In the genomic region with DNA sequence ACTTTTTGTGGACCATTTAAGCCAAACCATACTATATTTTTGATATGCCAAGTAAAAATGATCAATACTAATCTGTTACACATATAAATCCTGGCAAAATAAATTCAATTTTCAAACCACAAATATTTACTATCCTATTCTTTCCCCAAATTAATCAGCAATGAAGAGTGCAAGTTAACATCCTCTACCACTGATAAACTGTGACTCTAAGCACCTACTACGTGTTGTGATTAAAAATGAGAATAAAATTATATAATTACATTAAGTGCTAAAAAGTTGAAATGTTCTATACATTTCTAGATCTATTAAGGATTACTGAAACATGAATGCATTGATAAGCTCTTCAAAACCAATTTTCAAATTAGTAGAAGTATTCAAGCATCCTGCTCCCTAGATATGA, we compare ENCODE assay signal across 8 cellular contexts. TPM values are rescaled to one million over a fixed set of nuclear protein-coding genes. Genes with fewer than 3 reads are reported as not detected.
A peak's percentile ranks its signal among the peaks of the same experiment; 100 is the strongest.
DNase-seq lines count a peak whose midpoint lies in the region; ATAC-seq and TF ChIP-seq lines count a peak whose summit lies in the region.

No MANE protein-coding gene starts in this region.

- peaks cover 21% of the 10 kb centered on the region for H3K4me1 Mint-ChIP-seq in activated CD4-positive, alpha-beta T cell treated with anti-CD3 and anti-CD28 coated beads, Interleukin-2, amount 10 ng/mL, durations not matched to agents 24 days and 14 days
- peaks cover 34% of the 10 kb centered on the region for H3K4me1 Mint-ChIP-seq in activated CD8-positive, alpha-beta T cell treated with anti-CD3 and anti-CD28 coated beads, Interleukin-2, amount 10 ng/mL, durations not matched to agents 7 days and 5 days (ENCODE audit: low read depth)

- H3K27ac Mint-ChIP-seq in activated CD4-positive, alpha-beta T cell treated with anti-CD3 and anti-CD28 coated beads, Interleukin-2, amount 10 ng/mL, durations not matched to agents 24 days and 14 days = peak overlapping the region; percentile 63
- H3K27ac Mint-ChIP-seq in activated CD8-positive, alpha-beta T cell treated with anti-CD3 and anti-CD28 coated beads, Interleukin-2, amount 10 ng/mL, durations not matched to agents 7 days and 5 days = peak overlapping the region; percentile 86

- H3K4me3 ChIP-seq in iPS-11a (ENCODE audit: low read depth, low read length) (peak overlapping the region; percentile 67), stomach (peak overlapping the region; percentile 67 to 77 (median 70))

- DNase-seq in activated CD4-positive, alpha-beta T cell treated with anti-CD3 and anti-CD28 coated beads, Interleukin-2, amount 10 ng/mL, durations not matched to agents 24 days and 14 days = no peak
- no peak for DNase-seq in activated CD4-positive, alpha-beta T cell treated with anti-CD3 and anti-CD28 coated beads, Interleukin-2, amount 50 U/mL, for 48 hours
- no peak for DNase-seq in activated CD8-positive, alpha-beta T cell treated with anti-CD3 and anti-CD28 coated beads, Interleukin-2, amount 10 ng/mL, durations not matched to agents 7 days and 5 days
- DNase-seq in stomach = no peak
- no peak for DNase-seq in effector CD4-positive, alpha-beta T cell
- DNase-seq in DMS53 treated with DMSO at 0.1 percent for 48 hours (lab: John Stamatoyannopoulos, UW; ENCODE audit: unreplicated experiment) = no peak
- no peak for DNase-seq in hippocampal formation (lab: John Stamatoyannopoulos, UW)

- peaks cover 0 to 23% (median 4%) of the 10 kb centered on the region in 4 donors for H3K4me1 ChIP-seq in stomach

- no peak for TF ChIP-seq EP300 in stomach (IDR thresholded peaks at IDR 0.05)

- no peaks in the 10 kb centered on the region for H3K9me3 ChIP-seq in stomach

- peaks cover 0 to 4% (median 0%) of the 10 kb centered on the region in 3 donors for H3K27me3 ChIP-seq in stomach

- intact Hi-C loops in activated CD4-positive, alpha-beta T cell treated with anti-CD3 and anti-CD28 coated beads, Interleukin-2, amount 10 ng/mL, durations not matched to agents 24 days and 14 days (cut with micrococcal nuclease) = no loop called here
- intact Hi-C loops in stomach (cut with DNase I; ENCODE audit: low total_unique reads) = no loop called here

- H3K36me3 ChIP-seq in stomach = no peaks in the 10 kb centered on the region

- H3K27me3 Mint-ChIP-seq in activated CD4-positive, alpha-beta T cell treated with anti-CD3 and anti-CD28 coated beads, Interleukin-2, amount 10 ng/mL, durations not matched to agents 24 days and 14 days = no peaks in the 10 kb centered on the region
- no peaks in the 10 kb centered on the region for H3K27me3 Mint-ChIP-seq in activated CD8-positive, alpha-beta T cell treated with anti-CD3 and anti-CD28 coated beads, Interleukin-2, amount 10 ng/mL, durations not matched to agents 7 days and 5 days (ENCODE audit: low read depth)

- peak overlapping the region in 2 of 5 donors; percentile 94 to 99 for H3K27ac ChIP-seq in stomach

- CTCF ChIA-PET in activated CD8-positive, alpha-beta T cell treated with anti-CD3 and anti-CD28 coated beads, Interleukin-2, amount 10 ng/mL, durations not matched to agents 7 days and 5 days (lab: Charles Lee) = interaction anchor here (1.8 kb wide), 1 partner anchor 116 kb away, joined by 8 read pairs; the partner anchor contains the start of genes APOO and CXorf58

- no peak for TF ChIP-seq CTCF in stomach (IDR thresholded peaks at IDR 0.05)

- no peak for TF ChIP-seq POLR2A in stomach (IDR thresholded peaks at IDR 0.05)

- no peak for ATAC-seq in activated CD8-positive, alpha-beta T cell treated with anti-CD3 and anti-CD28 coated beads, Interleukin-2, amount 10 ng/mL, durations not matched to agents 7 days and 5 days

- H3K9me3 Mint-ChIP-seq in activated CD4-positive, alpha-beta T cell treated with anti-CD3 and anti-CD28 coated beads, Interleukin-2, amount 10 ng/mL, durations not matched to agents 24 days and 14 days = no peaks in the 10 kb centered on the region
- H3K9me3 Mint-ChIP-seq in activated CD8-positive, alpha-beta T cell treated with anti-CD3 and anti-CD28 coated beads, Interleukin-2, amount 10 ng/mL, durations not matched to agents 7 days and 5 days (ENCODE audit: insufficient read depth) = no peaks in the 10 kb centered on the region

- peaks cover 19% of the 10 kb centered on the region for H3K36me3 Mint-ChIP-seq in activated CD4-positive, alpha-beta T cell treated with anti-CD3 and anti-CD28 coated beads, Interleukin-2, amount 10 ng/mL, durations not matched to agents 24 days and 14 days (ENCODE audit: low read depth)
- H3K36me3 Mint-ChIP-seq in activated CD8-positive, alpha-beta T cell treated with anti-CD3 and anti-CD28 coated beads, Interleukin-2, amount 10 ng/mL, durations not matched to agents 7 days and 5 days (ENCODE audit: low read depth) = peaks cover 30% of the 10 kb centered on the region

- WGBS in stomach, 5 donors = 0 to 33% (median 14%) methylated on average over 1 of the region's 1 CpG

- POLR2A ChIA-PET in activated CD8-positive, alpha-beta T cell treated with anti-CD3 and anti-CD28 coated beads, Interleukin-2, amount 10 ng/mL, durations not matched to agents 7 days and 5 days (lab: Charles Lee) = interaction anchor here (0.6 to 0.8 kb wide), 2 partner anchors 240 to 280 kb away, joined by 3 read pairs; partner anchors contain the start of genes ACOT9 and SAT1

- H3K4me3 Mint-ChIP-seq in activated CD4-positive, alpha-beta T cell treated with anti-CD3 and anti-CD28 coated beads, Interleukin-2, amount 10 ng/mL, durations not matched to agents 24 days and 14 days = peak overlapping the region; percentile 81
- H3K4me3 Mint-ChIP-seq in activated CD8-positive, alpha-beta T cell treated with anti-CD3 and anti-CD28 coated beads, Interleukin-2, amount 10 ng/mL, durations not matched to agents 7 days and 5 days = peak overlapping the region; percentile 89

RNA-seq across cellular contexts. Expression of gene KLHL15, which starts 3.4 kb away (rescaled TPM):
- 9.8 and 10.2 TPM in 2 replicates for total RNA-seq in activated CD4-positive, alpha-beta T cell treated with anti-CD3 and anti-CD28 coated beads, Interleukin-2, amount 10 ng/mL, durations not matched to agents 24 days and 14 days
- total RNA-seq in activated CD8-positive, alpha-beta T cell treated with anti-CD3 and anti-CD28 coated beads, Interleukin-2, amount 10 ng/mL, durations not matched to agents 7 days and 5 days = 10 to 100 TPM; 10.1 to 11.1 TPM
- total RNA-seq in stomach = 10 to 100 TPM in 1 of 5 donors, 1 to 10 TPM in 4; 1.2 to 41.3 (median 6.2) TPM
- polyA plus RNA-seq in stomach = 1 to 10 TPM; 1.1 to 4.5 (median 1.5) TPM

RNA-seq across cellular contexts. Expression of gene EIF2S3, which starts 31.2 kb away (rescaled TPM):
- 207 and 214 TPM in 2 replicates for total RNA-seq in activated CD4-positive, alpha-beta T cell treated with anti-CD3 and anti-CD28 coated beads, Interleukin-2, amount 10 ng/mL, durations not matched to agents 24 days and 14 days
- 100 to 1,000 TPM; 187 to 197 TPM for total RNA-seq in activated CD8-positive, alpha-beta T cell treated with anti-CD3 and anti-CD28 coated beads, Interleukin-2, amount 10 ng/mL, durations not matched to agents 7 days and 5 days
- total RNA-seq in stomach = 100 to 1,000 TPM in 2 of 5 donors, 10 to 100 TPM in 3; 20.0 to 234 (median 75.5) TPM
- 100 to 1,000 TPM in 1 of 3 donors, 10 to 100 TPM in 2; 55.2 to 110 (median 58.4) TPM for polyA plus RNA-seq in stomach
